In the genomic region with DNA sequence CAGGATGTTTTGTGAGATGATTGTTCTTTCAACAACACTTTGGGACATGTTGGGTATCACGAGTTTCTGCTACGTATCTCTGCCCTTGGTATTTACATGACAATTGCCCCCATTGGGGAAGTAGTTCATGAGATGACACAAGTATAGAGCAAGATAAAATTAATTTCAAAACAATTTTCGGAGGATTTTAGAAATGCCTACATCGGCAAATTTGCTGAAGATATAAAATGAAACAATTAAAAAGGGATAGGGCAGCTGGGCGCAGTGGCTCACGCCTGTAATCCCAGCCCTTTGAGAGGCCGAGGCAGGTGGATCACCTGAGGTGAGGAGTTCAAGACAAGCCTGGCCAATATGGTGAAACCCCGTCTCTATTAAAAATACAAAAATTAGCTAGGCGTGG, we compare ENCODE assay signal across 28 cellular contexts.
"Had no signal": no experiment of that assay in that cellular context is flagged by ENCODE, and none has a peak within 500 bp of the region (broad histone marks: within the 10 kb centered on the region; RNA-seq: fewer than 3 reads in every experiment).

No MANE protein-coding gene starts in this region.

- H3K4me1 ChIP-seq: colonic mucosa, esophagus squamous epithelium, gastrocnemius medialis, heart right ventricle, left lung, lower lobe of right lung had no signal

- H3K27ac Mint-ChIP-seq: dendritic cell treated with granulocyte-macrophage colony-stimulating factor and Interleukin-4, amounts not matched to agents 40 ng/mL and 50 ng/mL, for 4 days; effector memory CD8-positive, alpha-beta T cell; endodermal cell; mesothelial cell of epicardium; naive B cell had no signal

- H3K9me3 Mint-ChIP-seq: dendritic cell treated with granulocyte-macrophage colony-stimulating factor and Interleukin-4, amounts not matched to agents 40 ng/mL and 50 ng/mL, for 4 days; endodermal cell; mesothelial cell of epicardium; naive B cell had no signal

- H3K27ac ChIP-seq: colonic mucosa, epithelial cell of prostate, esophagus squamous epithelium, gastrocnemius medialis, heart right ventricle, left lung, lower lobe of right lung had no signal

- H3K36me3 ChIP-seq: colonic mucosa, esophagus squamous epithelium, gastrocnemius medialis, heart right ventricle, left lung, lower lobe of right lung had no signal

- H3K4me3 Mint-ChIP-seq: dendritic cell treated with granulocyte-macrophage colony-stimulating factor and Interleukin-4, amounts not matched to agents 40 ng/mL and 50 ng/mL, for 4 days; effector memory CD8-positive, alpha-beta T cell; endodermal cell; mesothelial cell of epicardium; naive B cell had no signal

- H3K27me3 ChIP-seq: colonic mucosa, esophagus squamous epithelium, gastrocnemius medialis, heart right ventricle, left lung had no signal

- ATAC-seq: effector memory CD8-positive, alpha-beta T cell; esophagus mucosa; gastrocnemius medialis; heart right ventricle; left cardiac atrium; left lung; left ventricle myocardium superior; lower lobe of right lung; mucosa of descending colon had no signal

- DNase-seq: colonic mucosa; cortex of kidney; effector CD8-positive, alpha-beta T cell; effector memory CD8-positive, alpha-beta T cell; endodermal cell; erythroblast; esophagus squamous epithelium; foreskin fibroblast; foreskin melanocyte; gastrocnemius medialis; glutamatergic neuron; head of caudate nucleus; heart right ventricle; hippocampal formation; left cardiac atrium; left lung; left ventricle myocardium superior; lower lobe of right lung; mesenchymal stem cell; mucosa of descending colon; naive B cell had no signal

- FAIRE-seq: endometrium, islet of Langerhans, keratinocyte had no signal

- H3K4me1 Mint-ChIP-seq: naive B cell had no signal

- H3K9me3 ChIP-seq: colonic mucosa, esophagus squamous epithelium, gastrocnemius medialis, heart right ventricle, left lung, lower lobe of right lung, mucosa of descending colon had no signal

- H3K36me3 Mint-ChIP-seq: mesothelial cell of epicardium, naive B cell had no signal

- H3K4me3 ChIP-seq: colonic mucosa, esophagus squamous epithelium, gastrocnemius medialis, heart right ventricle, left lung, lower lobe of right lung, mucosa of descending colon had no signal

- H3K27me3 Mint-ChIP-seq: dendritic cell treated with granulocyte-macrophage colony-stimulating factor and Interleukin-4, amounts not matched to agents 40 ng/mL and 50 ng/mL, for 4 days; effector memory CD8-positive, alpha-beta T cell; naive B cell had no signal
